In genomic region chr4:6573986-6574746, GRCh38 we compare ENCODE assay signal across 8 cellular contexts. TPM values are rescaled to one million over a fixed set of nuclear protein-coding genes. Genes with fewer than 3 reads are reported as not detected.
DNase-seq lines count a peak whose midpoint lies in the region; ATAC-seq, FAIRE-seq and TF ChIP-seq lines count a peak whose summit lies in the region.

No MANE protein-coding gene starts in this region.

- H3K4me3 ChIP-seq in keratinocyte (ENCODE audit: control insufficient read depth in 2 of 3, extremely low read depth in 1 of 3, insufficient read depth in 2 of 3, low read depth in 1 of 3, low read length in 3 of 3): peak overlapping the region; percentile 81 to 94 (median 86)

- H3K9me3 ChIP-seq in keratinocyte (ENCODE audit: control insufficient read depth, low read depth, low read length): no peaks in the 10 kb centered on the region

- H3K4me1 ChIP-seq in keratinocyte (ENCODE audit: control insufficient read depth, extremely low read depth, insufficient read depth, low read length): peaks cover 9% of the 10 kb centered on the region

- H3K27ac ChIP-seq in keratinocyte (ENCODE audit: control insufficient read depth, insufficient read depth, low read length): no peak overlapping the region
- H3K27ac ChIP-seq in temporal lobe (ENCODE audit: low read depth, low read length): peak overlapping the region; percentile 71

- dilution Hi-C loops in keratinocyte (cut with MboI; ENCODE audit: extremely low pct_ligation_motif_present, low sequenced_read_pairs): no loop called here

- no peaks in the 10 kb centered on the region for H3K9me1 ChIP-seq in keratinocyte (ENCODE audit: control insufficient read depth, extremely low read depth, insufficient read depth, low read length)

- no peaks in the 10 kb centered on the region for H3K27me3 ChIP-seq in keratinocyte (ENCODE audit: control insufficient read depth, extremely low read depth, insufficient read depth, low read length)

- FAIRE-seq in keratinocyte (lab: Jason Lieb, UNC) (no peak), H54 (lab: Jason Lieb, UNC) (no peak)

- H3K4me2 ChIP-seq in keratinocyte (ENCODE audit: control insufficient read depth, extremely low read depth, insufficient read depth, low read depth, low read length): peak overlapping the region; percentile 93

- no peaks in the 10 kb centered on the region for H3K79me2 ChIP-seq in keratinocyte (ENCODE audit: control insufficient read depth, insufficient read depth, low read length)

- H3K4me3 Mint-ChIP-seq in T-helper 1 cell treated with Interleukin-12 subunit alpha and Interleukin-12 subunit beta and Interleukin-4 antibody, amounts not matched to agents 30 μg/mL and 1 μg/mL, for 36 hours: peak overlapping the region; percentile 88
- H3K4me3 Mint-ChIP-seq in activated naive CD8-positive, alpha-beta T cell: peak overlapping the region; percentile 90

- ATAC-seq in GM18517 (IDR thresholded peaks at IDR 0.05; ENCODE audit: unreplicated experiment): no peak

- H3K27ac Mint-ChIP-seq in T-helper 1 cell treated with Interleukin-12 subunit alpha and Interleukin-12 subunit beta and Interleukin-4 antibody, amounts not matched to agents 30 μg/mL and 1 μg/mL, for 36 hours: peak overlapping the region; percentile 69
- H3K27ac Mint-ChIP-seq in activated naive CD8-positive, alpha-beta T cell: peak overlapping the region; percentile 50

- TF ChIP-seq CTCF in keratinocyte (optimal IDR thresholded peaks at IDR 0.05 in 1 of 3, IDR thresholded peaks at IDR 0.05 in 1 of 3, conservative IDR thresholded peaks at IDR 0.05 in 1 of 3; ENCODE audit: extremely low read depth in 1 of 3, insufficient read depth in 2 of 3, low read length in 3 of 3): no peak

- H3K36me3 ChIP-seq in keratinocyte (ENCODE audit: control insufficient read depth in 2 of 2, extremely low read depth in 1 of 2, insufficient read depth in 2 of 2, low read length in 2 of 2): peaks cover 0 to 7% of the 10 kb centered on the region in 2 experiments

- H3K9ac ChIP-seq in keratinocyte (ENCODE audit: control insufficient read depth, extremely low read depth, insufficient read depth, low read length): peak overlapping the region; percentile 75

- H3K4me1 Mint-ChIP-seq in T-helper 1 cell treated with Interleukin-12 subunit alpha and Interleukin-12 subunit beta and Interleukin-4 antibody, amounts not matched to agents 30 μg/mL and 1 μg/mL, for 36 hours (ENCODE audit: low read depth): peaks cover 11% of the 10 kb centered on the region
- H3K4me1 Mint-ChIP-seq in activated naive CD8-positive, alpha-beta T cell (ENCODE audit: low read depth): peaks cover 6% of the 10 kb centered on the region

- peaks cover 7% of the 10 kb centered on the region for H3K9me3 Mint-ChIP-seq in T-helper 1 cell treated with Interleukin-12 subunit alpha and Interleukin-12 subunit beta and Interleukin-4 antibody, amounts not matched to agents 30 μg/mL and 1 μg/mL, for 36 hours
- H3K9me3 Mint-ChIP-seq in activated naive CD8-positive, alpha-beta T cell (ENCODE audit: low read depth): no peaks in the 10 kb centered on the region

- no peaks in the 10 kb centered on the region for H4K20me1 ChIP-seq in keratinocyte (ENCODE audit: control insufficient read depth, extremely low read depth, insufficient read depth, low read length)

- peaks cover 14% of the 10 kb centered on the region for H3K36me3 Mint-ChIP-seq in T-helper 1 cell treated with Interleukin-12 subunit alpha and Interleukin-12 subunit beta and Interleukin-4 antibody, amounts not matched to agents 30 μg/mL and 1 μg/mL, for 36 hours (ENCODE audit: low read depth)
- no peaks in the 10 kb centered on the region for H3K36me3 Mint-ChIP-seq in activated naive CD8-positive, alpha-beta T cell

- TF ChIP-seq POLR2A in H54 (IDR thresholded peaks at IDR 0.05; ENCODE audit: low read depth, low read length): no peak

- peaks cover 14% of the 10 kb centered on the region for H3K27me3 Mint-ChIP-seq in T-helper 1 cell treated with Interleukin-12 subunit alpha and Interleukin-12 subunit beta and Interleukin-4 antibody, amounts not matched to agents 30 μg/mL and 1 μg/mL, for 36 hours (ENCODE audit: low read depth)
- no peaks in the 10 kb centered on the region for H3K27me3 Mint-ChIP-seq in activated naive CD8-positive, alpha-beta T cell

- H2AFZ ChIP-seq in keratinocyte (ENCODE audit: control insufficient read depth, low read length): peak overlapping the region; percentile 96

- no peak for DNase-seq in T-helper 1 cell
- no peak for DNase-seq in keratinocyte (ENCODE audit: low read depth, low spot score)
- no peak for DNase-seq in NCI-H2081 treated with DMSO at 0.1 percent for 48 hours (lab: John Stamatoyannopoulos, UW)
- no peak for DNase-seq in H54 (ENCODE audit: insufficient read length, low spot score)

RNA-seq across cellular contexts. Expression of gene MAN2B2, which starts 0.8 kb away (rescaled TPM):
- 7.4 to 13.2 TPM (median 8.0 TPM) in 3 replicates for polyA plus RNA-seq in keratinocyte
- polyA plus RNA-seq in keratinocyte (2011; ENCODE audit: low read depth): 7.1 TPM
- polyA plus RNA-seq in keratinocyte (2011; cell fraction: cytosol; rRNA removed): 4.8 and 6.4 TPM in 2 replicates
- polyA plus RNA-seq in keratinocyte (2011; cell fraction: nucleus; rRNA removed): 29.7 and 29.9 TPM in 2 replicates
- polyA plus RNA-seq in keratinocyte (2012; ENCODE audit: low replicate concordance): 8.4 and 14.1 TPM in 2 replicates
- 13.0 to 33.8 TPM (median 13.2 TPM) in 3 replicates for polyA minus RNA-seq in keratinocyte
- 26.3 TPM for polyA minus RNA-seq in keratinocyte (2011; cell fraction: cytosol; rRNA and poly(A)+ RNA removed)
- polyA minus RNA-seq in keratinocyte (2011; cell fraction: nucleus; rRNA and poly(A)+ RNA removed): 42.7 and 50.0 TPM in 2 replicates
- 5.4 TPM for total RNA-seq in temporal lobe
